Comparison of ENCODE assay signal across 25 cellular contexts in genomic region chr4:182405087-182405486, GRCh38.
"Had no signal": no experiment of that assay in that cellular context is flagged by ENCODE, and none has a peak within 500 bp of the region (broad histone marks: within the 10 kb centered on the region; RNA-seq: fewer than 3 reads in every experiment).

No MANE protein-coding gene starts in this region.

- DNase-seq: cortex of kidney; effector CD8-positive, alpha-beta T cell; effector memory CD8-positive, alpha-beta T cell; endodermal cell; erythroblast; esophagus squamous epithelium; foreskin melanocyte; gastrocnemius medialis; glutamatergic neuron; head of caudate nucleus; heart right ventricle; hippocampal formation; left cardiac atrium; left lung; left ventricle myocardium superior; lower lobe of right lung; mesenchymal stem cell; mucosa of descending colon; naive B cell; naive thymus-derived CD8-positive, alpha-beta T cell had no signal

- ATAC-seq: effector memory CD8-positive, alpha-beta T cell; esophagus mucosa; gastrocnemius medialis; heart right ventricle; left cardiac atrium; left lung; left ventricle myocardium superior; lower lobe of right lung; mucosa of descending colon; naive thymus-derived CD8-positive, alpha-beta T cell had no signal

- H3K27me3 ChIP-seq: esophagus squamous epithelium, gastrocnemius medialis, left lung had no signal

- H3K9me3 ChIP-seq: esophagus squamous epithelium, gastrocnemius medialis, heart right ventricle, lower lobe of right lung, mucosa of descending colon had no signal

- H3K27ac ChIP-seq: epithelial cell of prostate, esophagus squamous epithelium, gastrocnemius medialis, heart right ventricle, left lung, lower lobe of right lung had no signal

- H3K4me1 ChIP-seq: esophagus squamous epithelium, gastrocnemius medialis, heart right ventricle, left lung, lower lobe of right lung had no signal

- H3K36me3 ChIP-seq: esophagus squamous epithelium, gastrocnemius medialis, heart right ventricle, left lung, lower lobe of right lung had no signal

- FAIRE-seq: endometrium, islet of Langerhans, keratinocyte had no signal

- H3K4me3 ChIP-seq: esophagus squamous epithelium, gastrocnemius medialis, heart right ventricle, left lung, lower lobe of right lung, mucosa of descending colon had no signal
